17 cellular contexts compared by ENCODE assay signal in genomic region chr2:85383850-85384249, GRCh38. TPM values are rescaled to one million over a fixed set of nuclear protein-coding genes. Genes with fewer than 3 reads are reported as not detected.
DNase-seq lines count a peak whose midpoint lies in the region; ATAC-seq and TF ChIP-seq lines count a peak whose summit lies in the region.
"Had no signal": no experiment of that assay in that cellular context is flagged by ENCODE, and none has a peak within 500 bp of the region (broad histone marks: within the 10 kb centered on the region; RNA-seq: fewer than 3 reads in every experiment).

No MANE protein-coding gene starts in this region.

- 68 to 76% methylated on average over 4 of the region's 4 CpGs for WGBS in testis, 2 donors

- TF ChIP-seq POLR2A in testis (IDR thresholded peaks at IDR 0.05), result no peak

- intact Hi-C loops in activated CD4-positive, alpha-beta T cell treated with anti-CD3 and anti-CD28 coated beads for 36 hours (cut with DNase I, micrococcal nuclease), result no loop called here
- intact Hi-C loops in activated T-helper 2 cell treated with anti-CD3 and anti-CD28 coated beads, Interferon-gamma antibody, Interleukin-2, Interleukin-4, amounts not matched to agents 10 μg/mL and 5 μg/mL and 100 μg/mL, durations not matched to agents 14 hours and 24 hours and 36 hours (cut with micrococcal nuclease), result no loop called here
- intact Hi-C loops in testis (cut with DNase I; ENCODE audit: low total_unique reads), result no loop called here

- CTCF ChIA-PET in activated CD4-positive, alpha-beta T cell treated with anti-CD3 and anti-CD28 coated beads for 36 hours (lab: Charles Lee), result interaction anchor here (0.7 to 1.0 kb wide), 3 partner anchors 19 to 168 kb away, joined by 3 read pairs; no protein-coding TSS in a partner anchor

- no peak for TF ChIP-seq CTCF in testis (IDR thresholded peaks at IDR 0.05)

- no peaks in the 10 kb centered on the region for H3K27me3 ChIP-seq in testis

- H3K27me3 Mint-ChIP-seq in activated CD4-positive, alpha-beta T cell treated with anti-CD3 and anti-CD28 coated beads for 36 hours, result no peaks in the 10 kb centered on the region
- H3K27me3 Mint-ChIP-seq in activated T-helper 2 cell treated with anti-CD3 and anti-CD28 coated beads, Interferon-gamma antibody, Interleukin-2, Interleukin-4, amounts not matched to agents 10 μg/mL and 5 μg/mL and 100 μg/mL, durations not matched to agents 14 hours and 24 hours and 36 hours (ENCODE audit: low read depth), result no peaks in the 10 kb centered on the region
- H3K27me3 Mint-ChIP-seq in immature natural killer cell (ENCODE audit: low read depth in 3 of 3), result no peaks in the 10 kb centered on the region

- no peaks in the 10 kb centered on the region for H3K4me1 ChIP-seq in testis
- H3K4me1 ChIP-seq: Caco-2 had no signal

- peak overlapping the region; percentile 57 to 58 for H3K27ac ChIP-seq in testis
- H3K27ac ChIP-seq: 22Rv1, KMS-11 had no signal

- H3K4me1 Mint-ChIP-seq in activated CD4-positive, alpha-beta T cell treated with anti-CD3 and anti-CD28 coated beads for 36 hours, result no peaks in the 10 kb centered on the region
- H3K4me1 Mint-ChIP-seq in activated T-helper 2 cell treated with anti-CD3 and anti-CD28 coated beads, Interferon-gamma antibody, Interleukin-2, Interleukin-4, amounts not matched to agents 10 μg/mL and 5 μg/mL and 100 μg/mL, durations not matched to agents 14 hours and 24 hours and 36 hours (ENCODE audit: low read depth), result peaks cover 4% of the 10 kb centered on the region
- no peaks in the 10 kb centered on the region for H3K4me1 Mint-ChIP-seq in immature natural killer cell

- peaks cover 23% of the 10 kb centered on the region for H3K36me3 Mint-ChIP-seq in activated CD4-positive, alpha-beta T cell treated with anti-CD3 and anti-CD28 coated beads for 36 hours (ENCODE audit: low read depth)
- H3K36me3 Mint-ChIP-seq in activated T-helper 2 cell treated with anti-CD3 and anti-CD28 coated beads, Interferon-gamma antibody, Interleukin-2, Interleukin-4, amounts not matched to agents 10 μg/mL and 5 μg/mL and 100 μg/mL, durations not matched to agents 14 hours and 24 hours and 36 hours (ENCODE audit: low read depth), result peaks cover 59% of the 10 kb centered on the region
- H3K36me3 Mint-ChIP-seq in immature natural killer cell, result peaks cover 22 to 41% (median 28%) of the 10 kb centered on the region in 3 donors

- H3K9me3 Mint-ChIP-seq in activated CD4-positive, alpha-beta T cell treated with anti-CD3 and anti-CD28 coated beads for 36 hours (ENCODE audit: low read depth), result peaks cover 5% of the 10 kb centered on the region
- H3K9me3 Mint-ChIP-seq in activated T-helper 2 cell treated with anti-CD3 and anti-CD28 coated beads, Interferon-gamma antibody, Interleukin-2, Interleukin-4, amounts not matched to agents 10 μg/mL and 5 μg/mL and 100 μg/mL, durations not matched to agents 14 hours and 24 hours and 36 hours, result peaks cover 6% of the 10 kb centered on the region
- no peaks in the 10 kb centered on the region for H3K9me3 Mint-ChIP-seq in immature natural killer cell

- DNase-seq in activated CD4-positive, alpha-beta T cell treated with anti-CD3 and anti-CD28 coated beads for 36 hours, result no peak
- no peak for DNase-seq in activated CD4-positive, alpha-beta T cell treated with anti-CD3 and anti-CD28 coated beads for 4 hours
- DNase-seq in activated T-helper 2 cell treated with anti-CD3 and anti-CD28 coated beads, Interferon-gamma antibody, Interleukin-2, Interleukin-4, amounts not matched to agents 10 μg/mL and 5 μg/mL and 100 μg/mL, durations not matched to agents 14 hours and 24 hours and 36 hours (ENCODE audit: low spot score), result no peak
- DNase-seq in mesenteric fat pad (ENCODE audit: low spot score), result peak; percentile 2
- DNase-seq in testis, result no peak
- DNase-seq in UCSD-AML1 (lab: John Stamatoyannopoulos, UW; ENCODE audit: unreplicated experiment), result no peak
- DNase-seq in immature natural killer cell, result no peak
- DNase-seq: Caco-2, H9, NCI-H1417 treated with DMSO at 0.1 percent for 48 hours, NCI-H187 treated with DMSO at 0.1 percent for 48 hours, NCI-H226, NCI-H524 treated with DMSO at 0.1 percent for 48 hours had no signal

- no peaks in the 10 kb centered on the region for H3K36me3 ChIP-seq in testis (ENCODE audit: low read depth, missing control alignments)

- POLR2A ChIA-PET in activated CD4-positive, alpha-beta T cell treated with anti-CD3 and anti-CD28 coated beads for 36 hours (lab: Charles Lee), result no interaction called here

- no peak overlapping the region for H3K4me3 Mint-ChIP-seq in activated CD4-positive, alpha-beta T cell treated with anti-CD3 and anti-CD28 coated beads for 36 hours
- no peak overlapping the region for H3K4me3 Mint-ChIP-seq in activated T-helper 2 cell treated with anti-CD3 and anti-CD28 coated beads, Interferon-gamma antibody, Interleukin-2, Interleukin-4, amounts not matched to agents 10 μg/mL and 5 μg/mL and 100 μg/mL, durations not matched to agents 14 hours and 24 hours and 36 hours (ENCODE audit: low read depth)
- no peak overlapping the region for H3K4me3 Mint-ChIP-seq in immature natural killer cell
- H3K4me3 Mint-ChIP-seq: H9 had no signal

- H3K4me3 ChIP-seq in testis, result no peak overlapping the region

- no peak for ATAC-seq in activated CD4-positive, alpha-beta T cell treated with anti-CD3 and anti-CD28 coated beads for 36 hours
- no peak for ATAC-seq in HG02981 (IDR thresholded peaks at IDR 0.05; ENCODE audit: unreplicated experiment)
- ATAC-seq: Panc1 had no signal

- no peaks in the 10 kb centered on the region for H3K9me3 ChIP-seq in testis
- H3K9me3 ChIP-seq: Caco-2 had no signal

- peak overlapping the region; percentile 3 for H3K27ac Mint-ChIP-seq in activated CD4-positive, alpha-beta T cell treated with anti-CD3 and anti-CD28 coated beads for 36 hours
- H3K27ac Mint-ChIP-seq in activated T-helper 2 cell treated with anti-CD3 and anti-CD28 coated beads, Interferon-gamma antibody, Interleukin-2, Interleukin-4, amounts not matched to agents 10 μg/mL and 5 μg/mL and 100 μg/mL, durations not matched to agents 14 hours and 24 hours and 36 hours, result peak overlapping the region; percentile 67
- H3K27ac Mint-ChIP-seq in immature natural killer cell, result peak overlapping the region in 2 of 6 donors; percentile 5 to 75
- H3K27ac Mint-ChIP-seq: H9 had no signal

RNA-seq across cellular contexts. Expression of gene CAPG, which starts 26.3 kb away (rescaled TPM):
- 10 to 100 TPM; 28.3 to 45.6 TPM for total RNA-seq in activated CD4-positive, alpha-beta T cell treated with anti-CD3 and anti-CD28 coated beads for 36 hours
- 145 and 146 TPM in 2 replicates for total RNA-seq in activated T-helper 2 cell treated with anti-CD3 and anti-CD28 coated beads, Interferon-gamma antibody, Interleukin-2, Interleukin-4, amounts not matched to agents 10 μg/mL and 5 μg/mL and 100 μg/mL, durations not matched to agents 14 hours and 24 hours and 36 hours
- total RNA-seq in mesenteric fat pad (124 TPM), testis (10 to 100 TPM; 17.7 to 29.4 TPM)
- polyA plus RNA-seq in testis (ENCODE audit: insufficient read depth, low read depth, low replicate concordance) (74.5 TPM), immature natural killer cell (100 to 1,000 TPM in 2 of 3 donors, 10 to 100 TPM in 1; 97.5 to 233 (median 232) TPM)

RNA-seq across cellular contexts. Expression of gene ELMOD3, which starts 29.3 kb away (rescaled TPM):
- total RNA-seq in activated CD4-positive, alpha-beta T cell treated with anti-CD3 and anti-CD28 coated beads for 36 hours, result 10 to 100 TPM; 11.2 to 12.9 TPM
- 17.0 and 18.9 TPM in 2 replicates for total RNA-seq in activated T-helper 2 cell treated with anti-CD3 and anti-CD28 coated beads, Interferon-gamma antibody, Interleukin-2, Interleukin-4, amounts not matched to agents 10 μg/mL and 5 μg/mL and 100 μg/mL, durations not matched to agents 14 hours and 24 hours and 36 hours
- 47.7 TPM for total RNA-seq in mesenteric fat pad
- 10 to 100 TPM; 38.4 to 51.6 TPM for total RNA-seq in testis
- 26.2 TPM for polyA plus RNA-seq in testis (ENCODE audit: insufficient read depth, low read depth, low replicate concordance)
- 10 to 100 TPM; 10.9 to 17.7 (median 14.0) TPM for polyA plus RNA-seq in immature natural killer cell

RNA-seq across cellular contexts. Expression of gene RETSAT, which starts 29.5 kb away (rescaled TPM):
- 10 to 100 TPM; 18.1 to 18.7 TPM for total RNA-seq in activated CD4-positive, alpha-beta T cell treated with anti-CD3 and anti-CD28 coated beads for 36 hours
- 26.3 and 29.6 TPM in 2 replicates for total RNA-seq in activated T-helper 2 cell treated with anti-CD3 and anti-CD28 coated beads, Interferon-gamma antibody, Interleukin-2, Interleukin-4, amounts not matched to agents 10 μg/mL and 5 μg/mL and 100 μg/mL, durations not matched to agents 14 hours and 24 hours and 36 hours
- total RNA-seq in mesenteric fat pad (554 TPM), testis (10 to 100 TPM; 54.0 to 60.5 TPM)
- polyA plus RNA-seq in testis (ENCODE audit: insufficient read depth, low read depth, low replicate concordance) (49.7 TPM), immature natural killer cell (10 to 100 TPM; 13.7 to 28.1 (median 23.4) TPM)

RNA-seq across cellular contexts. Expression of gene SH2D6, which starts 34.7 kb away (rescaled TPM):
- total RNA-seq in activated CD4-positive, alpha-beta T cell treated with anti-CD3 and anti-CD28 coated beads for 36 hours, result 1 to 10 TPM; 1.7 to 2.2 TPM
- 0.48 and 1.3 TPM in 2 replicates for total RNA-seq in activated T-helper 2 cell treated with anti-CD3 and anti-CD28 coated beads, Interferon-gamma antibody, Interleukin-2, Interleukin-4, amounts not matched to agents 10 μg/mL and 5 μg/mL and 100 μg/mL, durations not matched to agents 14 hours and 24 hours and 36 hours
- total RNA-seq in mesenteric fat pad (not detected), testis (10 to 100 TPM; 11.2 to 13.6 TPM)
- polyA plus RNA-seq in testis (ENCODE audit: insufficient read depth, low read depth, low replicate concordance) (15.9 TPM), immature natural killer cell (not detected)

RNA-seq across cellular contexts. Expression of gene TGOLN2, which starts 56.1 kb away (rescaled TPM):
- 10 to 100 TPM; 84.0 to 90.4 TPM for total RNA-seq in activated CD4-positive, alpha-beta T cell treated with anti-CD3 and anti-CD28 coated beads for 36 hours
- total RNA-seq in activated T-helper 2 cell treated with anti-CD3 and anti-CD28 coated beads, Interferon-gamma antibody, Interleukin-2, Interleukin-4, amounts not matched to agents 10 μg/mL and 5 μg/mL and 100 μg/mL, durations not matched to agents 14 hours and 24 hours and 36 hours, result 94.0 and 96.5 TPM in 2 replicates
- 128 TPM for total RNA-seq in mesenteric fat pad
- total RNA-seq in testis, result 100 to 1,000 TPM; 115 to 143 TPM
- polyA plus RNA-seq in testis (ENCODE audit: insufficient read depth, low read depth, low replicate concordance), result 80.6 TPM
- 10 to 100 TPM; 28.7 to 75.4 (median 36.4) TPM for polyA plus RNA-seq in immature natural killer cell
